19 cellular contexts compared by ENCODE assay signal in genomic region chr13:102830646-102831045, GRCh38. TPM values are rescaled to one million over a fixed set of nuclear protein-coding genes. Genes with fewer than 3 reads are reported as not detected.
DNase-seq lines count a peak whose midpoint lies in the region; ATAC-seq and TF ChIP-seq lines count a peak whose summit lies in the region.
"Had no signal": no experiment of that assay in that cellular context is flagged by ENCODE, and none has a peak within 500 bp of the region (broad histone marks: within the 10 kb centered on the region; RNA-seq: fewer than 3 reads in every experiment).

No MANE protein-coding gene starts in this region.

- TF ChIP-seq CTCF in hepatocyte (IDR thresholded peaks at IDR 0.05; ENCODE audit: poor library complexity) (no peak), prostate gland (IDR thresholded peaks at IDR 0.05) (no peak)

- no peak for ATAC-seq in HG02885 (IDR thresholded peaks at IDR 0.05; ENCODE audit: poor library complexity, unreplicated experiment)
- no peak for ATAC-seq in HG03439 (IDR thresholded peaks at IDR 0.05; ENCODE audit: unreplicated experiment)
- ATAC-seq: activated CD4-positive, CD25-positive, alpha-beta regulatory T cell treated with anti-CD3 and anti-CD28 coated beads, Interleukin-2, amount 50 U/mL, for 24 hours; naive thymus-derived CD8-positive, alpha-beta T cell had no signal

- H3K9me3 ChIP-seq in hepatocyte (ENCODE audit: low read depth) (no peaks in the 10 kb centered on the region), prostate gland (no peaks in the 10 kb centered on the region)

- H3K4me3 ChIP-seq in hepatocyte (no peak overlapping the region), prostate gland (no peak overlapping the region)
- H3K4me3 ChIP-seq: lung had no signal

- no peaks in the 10 kb centered on the region for H3K79me2 ChIP-seq in hepatocyte

- H3K27ac ChIP-seq in hepatocyte = peak overlapping the region; percentile 71
- no peak overlapping the region for H3K27ac ChIP-seq in prostate gland
- H3K27ac ChIP-seq: 22Rv1 had no signal

- H3K9me2 ChIP-seq in hepatocyte (replicated peaks; ENCODE audit: insufficient read depth) = no peaks in the 10 kb centered on the region

- 65% methylated on average over 4 of the region's 4 CpGs for WGBS in hepatocyte (ENCODE audit: low lambda C conversion rate, missing lambda C conversion rate)
- WGBS in prostate gland = 16% methylated on average over 4 of the region's 4 CpGs

- no peak overlapping the region for H3K4me2 ChIP-seq in hepatocyte

- no peaks in the 10 kb centered on the region for H3K36me3 ChIP-seq in hepatocyte (replicated peaks; ENCODE audit: insufficient read depth, low read depth)
- H3K36me3 ChIP-seq in prostate gland = no peaks in the 10 kb centered on the region

- peak; percentile 1 for DNase-seq in NCI-H2196 (lab: John Stamatoyannopoulos, UW; ENCODE audit: unreplicated experiment)
- no peak for DNase-seq in NCI-H2196 treated with DMSO at 0.1 percent for 48 hours (lab: John Stamatoyannopoulos, UW; ENCODE audit: unreplicated experiment)
- DNase-seq in NCI-H510A treated with DMSO at 0.1 percent for 48 hours (lab: John Stamatoyannopoulos, UW) = peak; percentile 1
- peak; percentile 54 for DNase-seq in hepatocyte (ENCODE audit: low spot score)
- DNase-seq in prostate gland (ENCODE audit: low spot score) = peak; percentile 26
- no peak for DNase-seq in activated CD4-positive, alpha-beta T cell treated with anti-CD3 and anti-CD28 coated beads, Interleukin-2, amount 50 U/mL, for 1 hour
- DNase-seq: activated gamma-delta T cell treated with Interleukin-2 at 50 U/mL for 16 hours; anterior cingulate cortex; DMS79; naive thymus-derived CD8-positive, alpha-beta T cell; NCI-H1694 treated with DMSO at 0.1 percent for 48 hours; NCI-H446; posterior cingulate gyrus; SHP77 treated with DMSO at 0.1 percent for 48 hours had no signal

- H2AFZ ChIP-seq in hepatocyte = no peak overlapping the region

- H3K27me3 ChIP-seq in hepatocyte (no peaks in the 10 kb centered on the region), prostate gland (replicated peaks; ENCODE audit: insufficient read depth) (no peaks in the 10 kb centered on the region)

- no peaks in the 10 kb centered on the region for H4K20me1 ChIP-seq in hepatocyte (ENCODE audit: insufficient read depth, poor library complexity, severe bottlenecking)

- H3K4me1 ChIP-seq in hepatocyte (ENCODE audit: insufficient read depth) = no peaks in the 10 kb centered on the region
- H3K4me1 ChIP-seq in prostate gland (replicated peaks) = no peaks in the 10 kb centered on the region

- TF ChIP-seq POLR2A in prostate gland (IDR thresholded peaks at IDR 0.05) = no peak

- intact Hi-C loops in prostate gland (cut with DNase I) = no loop called here

RNA-seq across cellular contexts. Expression of gene ERCC5, which starts 15.2 kb away (rescaled TPM):
- total RNA-seq in hepatocyte = 58.7 and 67.1 TPM in 2 replicates
- polyA plus RNA-seq in hepatocyte = 31.3 and 34.4 TPM in 2 replicates
- 10 to 100 TPM; 60.9 to 72.7 TPM for total RNA-seq in prostate gland

RNA-seq across cellular contexts. Expression of gene BIVM, which starts 31.7 kb away (rescaled TPM):
- total RNA-seq in hepatocyte (23.4 and 33.5 TPM in 2 replicates), prostate gland (10 to 100 TPM; 16.2 to 22.0 TPM)
- polyA plus RNA-seq in hepatocyte = 10.7 and 16.9 TPM in 2 replicates

RNA-seq across cellular contexts. Expression of gene POGLUT2, which starts 31.9 kb away (rescaled TPM):
- 18.1 and 21.4 TPM in 2 replicates for total RNA-seq in hepatocyte
- polyA plus RNA-seq in hepatocyte = 18.1 and 20.7 TPM in 2 replicates
- 1 to 10 TPM; 3.9 to 4.0 TPM for total RNA-seq in prostate gland

RNA-seq across cellular contexts. Expression of gene TEX30, which starts 57.1 kb away (rescaled TPM):
- total RNA-seq in hepatocyte = 11.3 and 15.4 TPM in 2 replicates
- polyA plus RNA-seq in hepatocyte = 14.6 and 20.6 TPM in 2 replicates
- total RNA-seq in prostate gland = 10 to 100 TPM in 1 of 2 donors, 1 to 10 TPM in 1; 3.6 to 22.2 TPM

Comparison
In these comparisons a context has a peak if more than half of its experiments do, and no peak if none do; other contexts are left out.
1. DNase-seq: peak in NCI-H2196 (single experiment), NCI-H510A treated with DMSO at 0.1 percent for 48 hours (single experiment), hepatocyte (single experiment) and prostate gland (single experiment); none in NCI-H2196 treated with DMSO at 0.1 percent for 48 hours (single experiment) and activated CD4-positive, alpha-beta T cell treated with anti-CD3 and anti-CD28 coated beads, Interleukin-2, amount 50 U/mL, for 1 hour (single experiment).